Comparison of ENCODE assay signal across 20 cellular contexts in genomic region chr22:38199826-38200559, GRCh38.
"Had no signal": no experiment of that assay in that cellular context is flagged by ENCODE, and none has a peak within 500 bp of the region (broad histone marks: within the 10 kb centered on the region; RNA-seq: fewer than 3 reads in every experiment).

No MANE protein-coding gene starts in this region.

- H3K9me3 Mint-ChIP-seq: activated T-helper 2 cell treated with anti-CD3 and anti-CD28 coated beads, Interferon-gamma antibody, Interleukin-2, Interleukin-4, amounts not matched to agents 10 μg/mL and 5 μg/mL and 100 μg/mL, durations not matched to agents 14 hours and 24 hours and 36 hours; memory B cell had no signal

- H3K27me3 ChIP-seq: adrenal gland, esophagus squamous epithelium, tibial artery had no signal

- DNase-seq: activated CD4-positive, alpha-beta T cell treated with anti-CD3 and anti-CD28 coated beads, Interleukin-2, amount 50 U/mL, for 1 hour; activated CD4-positive, CD25-positive, alpha-beta regulatory T cell treated with anti-CD3 and anti-CD28 coated beads, Interleukin-2, amount 50 U/mL, for 72 hours; activated naive CD4-positive, alpha-beta T cell treated with Interleukin-2 at 50 U/mL for 16 hours; activated T-cell treated with anti-CD3 and anti-CD28 coated beads, Interleukin-2, amount 50 U/mL, for 1 hour; dermis blood vessel endothelial cell; effector memory CD4-positive, alpha-beta T cell; esophagus squamous epithelium; left ventricle myocardium superior; retina; stimulated activated naive CD8-positive, alpha-beta T cell treated with anti-CD3 and anti-CD28 coated beads, Interleukin-15, Interleukin-2, amounts not matched to agents 100 U/mL and 50 U/mL, for 24 hours; substantia nigra; SW 1271; tibial artery had no signal

- H3K27me3 Mint-ChIP-seq: memory B cell; naive thymus-derived CD4-positive, alpha-beta T cell had no signal

- FAIRE-seq: bronchial epithelial cell, urothelium cell line had no signal

- H3K36me3 Mint-ChIP-seq: memory B cell had no signal

- H3K36me3 ChIP-seq: adrenal gland, esophagus squamous epithelium, neutrophil, tibial artery had no signal

- H3K9me3 ChIP-seq: adrenal gland, esophagus squamous epithelium, neutrophil, tibial artery had no signal

- H3K4me3 ChIP-seq: adrenal gland, esophagus squamous epithelium, tibial artery had no signal

- ATAC-seq: left ventricle myocardium superior had no signal
